In the genomic region with DNA sequence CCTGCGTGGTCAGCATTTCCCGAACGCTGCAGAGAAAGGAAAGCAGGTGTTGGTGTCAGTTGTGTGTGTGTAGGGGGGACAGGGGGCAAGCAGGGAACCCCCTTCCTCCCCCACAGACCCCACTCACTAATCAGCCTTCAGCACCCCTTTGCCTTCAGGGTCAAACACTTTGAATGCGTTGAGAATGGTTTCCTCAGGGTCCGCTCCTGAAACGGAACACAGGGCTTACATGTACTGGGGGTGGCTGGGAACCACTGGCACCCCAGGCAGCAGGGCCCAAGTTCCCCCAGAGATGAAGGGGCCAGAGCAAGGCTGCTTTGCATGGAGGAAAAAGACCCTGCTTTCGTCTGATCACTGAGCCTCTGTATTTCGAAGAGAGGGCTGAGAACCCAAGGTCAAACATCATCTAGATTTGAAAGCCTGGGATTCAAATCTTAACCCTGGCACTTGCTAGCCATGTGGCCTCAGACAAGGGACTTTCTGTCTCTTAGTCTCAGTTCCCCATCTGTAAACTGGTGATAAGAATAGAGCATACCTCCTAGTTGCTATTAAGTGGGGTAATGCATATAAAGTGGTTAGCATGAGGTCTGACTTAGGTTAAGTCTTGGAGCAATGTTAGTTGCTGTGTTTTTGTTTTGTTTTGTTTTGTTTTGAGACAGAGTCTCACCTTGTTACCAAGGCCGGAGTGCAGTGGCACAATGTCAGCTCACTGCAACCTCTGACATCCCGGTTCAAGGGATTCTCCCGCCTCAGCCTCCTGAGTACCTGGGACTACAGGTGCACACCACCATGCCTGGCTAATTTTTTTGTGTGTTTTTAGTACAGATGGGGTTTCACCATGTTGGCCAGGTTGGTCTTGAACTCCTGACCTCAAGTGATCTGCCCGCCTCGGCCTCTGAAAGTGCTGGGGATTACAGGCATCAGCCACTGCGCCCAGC, we compare ENCODE assay signal across 11 cellular contexts. TPM values are rescaled to one million over a fixed set of nuclear protein-coding genes. Genes with fewer than 3 reads are reported as not detected.
DNase-seq lines count a peak whose midpoint lies in the region; ATAC-seq and TF ChIP-seq lines count a peak whose summit lies in the region.
"Had no signal": no experiment of that assay in that cellular context is flagged by ENCODE, and none has a peak within 500 bp of the region (broad histone marks: within the 10 kb centered on the region; RNA-seq: fewer than 3 reads in every experiment).

No MANE protein-coding gene starts in this region.

- H3K4me3 ChIP-seq in endodermal cell (ENCODE audit: low read length) (no peak overlapping the region), smooth muscle cell (no peak overlapping the region)

- H4K20me1 ChIP-seq in smooth muscle cell (ENCODE audit: low read depth), result no peaks in the 10 kb centered on the region

- H3K4me1 ChIP-seq in endodermal cell (ENCODE audit: control insufficient read depth, insufficient read depth, low read length) (no peaks in the 10 kb centered on the region), smooth muscle cell (ENCODE audit: low read depth) (no peaks in the 10 kb centered on the region)

- no peak for TF ChIP-seq CTCF in endodermal cell (conservative IDR thresholded peaks at IDR 0.05)
- no peak for TF ChIP-seq CTCF in smooth muscle cell (IDR thresholded peaks at IDR 0.05; ENCODE audit: borderline replicate concordance, insufficient read depth, poor library complexity, severe bottlenecking)

- H3K36me3 ChIP-seq in endodermal cell (ENCODE audit: control insufficient read depth, insufficient read depth, low read length), result no peaks in the 10 kb centered on the region
- no peaks in the 10 kb centered on the region for H3K36me3 ChIP-seq in smooth muscle cell (ENCODE audit: low read depth)

- H3K27me3 ChIP-seq in endodermal cell (ENCODE audit: control insufficient read depth, insufficient read depth, low read length, poor library complexity, severe bottlenecking), result no peaks in the 10 kb centered on the region
- no peaks in the 10 kb centered on the region for H3K27me3 ChIP-seq in smooth muscle cell (ENCODE audit: low read depth)

- peak; percentile 99 for ATAC-seq in GM18861 (IDR thresholded peaks at IDR 0.05; ENCODE audit: unreplicated experiment)
- peak; percentile 98 for ATAC-seq in GM21529 (IDR thresholded peaks at IDR 0.05; ENCODE audit: unreplicated experiment)
- ATAC-seq in HG03432 (IDR thresholded peaks at IDR 0.05; ENCODE audit: unreplicated experiment), result peak; percentile 98
- peak; percentile 36 for ATAC-seq in esophagus mucosa

- H2AFZ ChIP-seq in smooth muscle cell (ENCODE audit: low read depth), result no peak overlapping the region

- no peaks in the 10 kb centered on the region for H3K79me2 ChIP-seq in smooth muscle cell (ENCODE audit: low read depth)

- no peaks in the 10 kb centered on the region for H3K9me3 Mint-ChIP-seq in endodermal cell
- H3K9me3 Mint-ChIP-seq: mesothelial cell of epicardium had no signal

- H3K9me3 ChIP-seq in endodermal cell (ENCODE audit: control insufficient read depth, low read length) (no peaks in the 10 kb centered on the region), smooth muscle cell (replicated peaks; ENCODE audit: low read depth) (no peaks in the 10 kb centered on the region)

- H3K27me3 Mint-ChIP-seq in endodermal cell (ENCODE audit: insufficient read depth), result no peaks in the 10 kb centered on the region

- no peaks in the 10 kb centered on the region for H3K36me3 Mint-ChIP-seq in endodermal cell (ENCODE audit: low read depth)
- H3K36me3 Mint-ChIP-seq: mesothelial cell of epicardium had no signal

- 93 to 95% methylated on average over 7 to 11 of the region's 14 CpGs for WGBS in endodermal cell (ENCODE audit: insufficient coverage in 1 of 2, insufficient read length in 1 of 2), 2 experiments
- 91% methylated on average over 14 of the region's 14 CpGs for WGBS in smooth muscle cell (ENCODE audit: low lambda C conversion rate)

- H3K4me1 Mint-ChIP-seq in endodermal cell, result no peaks in the 10 kb centered on the region

- H3K27ac ChIP-seq in endodermal cell (ENCODE audit: low read depth, low read length) (no peak overlapping the region), smooth muscle cell (ENCODE audit: low read depth) (no peak overlapping the region)

- H3F3A ChIP-seq in smooth muscle cell (ENCODE audit: low read depth), result no peaks in the 10 kb centered on the region

- no peak overlapping the region for H3K4me3 Mint-ChIP-seq in endodermal cell
- H3K4me3 Mint-ChIP-seq: mesothelial cell of epicardium had no signal

- DNase-seq in endodermal cell, result no peak
- DNase-seq in UCSD-AML1 (lab: John Stamatoyannopoulos, UW; ENCODE audit: unreplicated experiment), result no peak
- no peak for DNase-seq in smooth muscle cell (lab: John Stamatoyannopoulos, UW; ENCODE audit: unreplicated experiment)
- no peak for DNase-seq in activated CD4-positive, alpha-beta T cell treated with anti-CD3 and anti-CD28 coated beads, Interleukin-2, amount 50 U/mL, for 1 hour
- DNase-seq: Kasumi-1 had no signal

- H3K4me2 ChIP-seq in smooth muscle cell, result no peak overlapping the region

- H3K9ac ChIP-seq in endodermal cell (ENCODE audit: extremely low read depth, low read length, poor library complexity, severe bottlenecking) (no peak overlapping the region), smooth muscle cell (ENCODE audit: low read depth) (no peak overlapping the region)

- H3K27ac Mint-ChIP-seq in endodermal cell, result no peak overlapping the region
- H3K27ac Mint-ChIP-seq: mesothelial cell of epicardium had no signal

RNA-seq across cellular contexts. Expression of gene MYL2, which starts 7.0 kb away (rescaled TPM):
- total RNA-seq in esophagus mucosa, result 1.7 TPM
- total RNA-seq in endodermal cell, result under 1 TPM in 1 of 2 donors, not detected in 1; 0.89 TPM
- not detected for polyA plus RNA-seq in endodermal cell (2013, experiment 1 of 2)
- polyA plus RNA-seq in endodermal cell (2013, experiment 2 of 2), result not detected
- total RNA-seq in smooth muscle cell, result not detected in 2 replicates
- polyA plus RNA-seq in smooth muscle cell, result not detected in 2 replicates
- total RNA-seq: mesothelial cell of epicardium had no signal
- polyA plus RNA-seq: endothelial cell of umbilical vein had no signal

Comparison
In these comparisons a context has a peak if more than half of its experiments do, and no peak if none do; other contexts are left out.
1. ATAC-seq: peak in every context shown above with its lines; median percentile 99 in GM18861; 98 in GM21529; 98 in HG03432; 36 in esophagus mucosa.